23 cellular contexts compared by ENCODE assay signal in genomic region chr5:178353461-178353860, GRCh38.
A peak's percentile ranks its signal among the peaks of the same experiment; 100 is the strongest.
DNase-seq lines count a peak whose midpoint lies in the region; ATAC-seq, FAIRE-seq and TF ChIP-seq lines count a peak whose summit lies in the region.
"Had no signal": no experiment of that assay in that cellular context is flagged by ENCODE, and none has a peak within 500 bp of the region (broad histone marks: within the 10 kb centered on the region; RNA-seq: fewer than 3 reads in every experiment).

No MANE protein-coding gene starts in this region.

- peaks cover 10% of the 10 kb centered on the region for H3K23me2 ChIP-seq in H1 (ENCODE audit: low read depth, low read length)

- H4K5ac ChIP-seq in H1 (ENCODE audit: insufficient read length, low read depth, low read length) = no peak overlapping the region

- H3K27ac Mint-ChIP-seq in activated T-helper 17 cell treated with anti-CD3 and anti-CD28 coated beads, Interleukin-2, amount 50 U/mL, for 72 hours = no peak overlapping the region
- H3K27ac Mint-ChIP-seq: B cell; CD8-positive, alpha-beta T cell; HFFc6; IgD-negative memory B cell had no signal

- no peaks in the 10 kb centered on the region; the same call in 1 of the 2 replicates for H3K79me1 ChIP-seq in H1 (ENCODE audit: low read depth, low read length)

- H3K36me3 ChIP-seq in PC-3 (ENCODE audit: low read depth, low read length) (no peaks in the 10 kb centered on the region), H1 (ENCODE audit: control insufficient read depth in 2 of 4, insufficient read depth in 4 of 4, low read length in 3 of 4) (no peaks in the 10 kb centered on the region), osteoblast (ENCODE audit: insufficient read depth, low read length) (no peaks in the 10 kb centered on the region)
- H3K36me3 ChIP-seq: BLaER1 treated with 17β-estradiol and CSF1 and Interleukin-3, amounts not matched to agents 10 nM and 100 nM had no signal

- 82% methylated on average over 9 of the region's 9 CpGs; no CpG with 5 or more reads in 1 of the 2 experiments for WGBS in H1 (ENCODE audit: extremely low coverage in 1 of 2, insufficient coverage in 1 of 2, insufficient read length in 1 of 2, insufficient replicate concordance in 2 of 2, low coverage in 1 of 2, low lambda C conversion rate in 2 of 2, missing lambda C conversion rate in 1 of 2), 2 experiments

- no peak overlapping the region for H2BK5ac ChIP-seq in H1 (ENCODE audit: low read depth, low read length)

- H3K36me3 Mint-ChIP-seq in activated T-helper 17 cell treated with anti-CD3 and anti-CD28 coated beads, Interleukin-2, amount 50 U/mL, for 72 hours (ENCODE audit: low read depth) = no peaks in the 10 kb centered on the region
- H3K36me3 Mint-ChIP-seq: CD8-positive, alpha-beta T cell; IgD-negative memory B cell had no signal

- DNase-seq in AG08395 (ENCODE audit: low spot score) (peak; percentile 42), PC-3 (peak; percentile 44), H1 (ENCODE audit: low read depth in 1 of 2, low spot score in 2 of 2) (no peak), osteoblast (ENCODE audit: insufficient read length, low spot score, missing footprints) (peak; percentile 70), COR-L47 (lab: John Stamatoyannopoulos, UW) (no peak)
- DNase-seq: 8988T; CD8-positive, alpha-beta T cell; DMS 273 treated with DMSO at 0.1 percent for 48 hours; DMS53; DND-41; GM23248; HFFc6 had no signal

- H3K9ac ChIP-seq in PC-3 (ENCODE audit: low read length) = no peak overlapping the region
- no peak overlapping the region for H3K9ac ChIP-seq in H1 (replicated peaks in 1 of 4; ENCODE audit: extremely low read depth in 1 of 4, low read depth in 3 of 4, low read length in 3 of 4)
- H3K9ac ChIP-seq: BLaER1 treated with 17β-estradiol and CSF1 and Interleukin-3, amounts not matched to agents 10 nM and 100 nM; GM23248 had no signal

- H3K14ac ChIP-seq in H1 (ENCODE audit: insufficient read length) = no peak overlapping the region

- no peak for TF ChIP-seq EP300 in H1 (IDR thresholded peaks at IDR 0.05; ENCODE audit: borderline replicate concordance in 1 of 2, low read depth in 2 of 2, low read length in 2 of 2)

- no peak for TF ChIP-seq POLR2A in H1 (IDR thresholded peaks at IDR 0.05; ENCODE audit: control extremely low read depth in 1 of 2, low read depth in 2 of 2, low read length in 2 of 2)

- H2BK20ac ChIP-seq in H1 (ENCODE audit: low read length) = no peak overlapping the region

- no peak overlapping the region for H3K18ac ChIP-seq in H1 (ENCODE audit: extremely low read depth, low read length)

- H3K4me3 ChIP-seq in PC-3 (ENCODE audit: low read length) = no peak overlapping the region
- no peak overlapping the region for H3K4me3 ChIP-seq in H1 (ENCODE audit: extremely low read depth in 1 of 4, insufficient read depth in 2 of 4, low read depth in 3 of 4, low read length in 4 of 4)
- no peak overlapping the region for H3K4me3 ChIP-seq in osteoblast (ENCODE audit: insufficient read depth, low read length)
- H3K4me3 ChIP-seq: BLaER1 treated with 17β-estradiol and CSF1 and Interleukin-3, amounts not matched to agents 10 nM and 100 nM; GM23248 had no signal

- TF ChIP-seq CTCF in PC-3 (conservative IDR thresholded peaks at IDR 0.05; ENCODE audit: low read depth, low read length) (no peak), H1 (IDR thresholded peaks at IDR 0.05; ENCODE audit: control extremely low read depth in 1 of 3, insufficient read depth in 1 of 3, low read depth in 1 of 3, low read length in 3 of 3) (no peak), osteoblast (IDR thresholded peaks at IDR 0.05; ENCODE audit: extremely low read depth, low read depth, low read length) (no peak)

- no peaks in the 10 kb centered on the region for H3K4me1 Mint-ChIP-seq in activated T-helper 17 cell treated with anti-CD3 and anti-CD28 coated beads, Interleukin-2, amount 50 U/mL, for 72 hours

- ATAC-seq in PC-3 (no peak), HG03108 (IDR thresholded peaks at IDR 0.05; ENCODE audit: unreplicated experiment) (no peak)
- ATAC-seq in activated T-helper 17 cell treated with anti-CD3 and anti-CD28 coated beads, Interleukin-2, amount 50 U/mL, for 72 hours (replicated peaks) = no peak
- ATAC-seq: CD8-positive, alpha-beta T cell; HCT116; HepG2 had no signal

- no peak overlapping the region for H3K27ac ChIP-seq in PC-3 (ENCODE audit: low read length)
- H3K27ac ChIP-seq in H1 (ENCODE audit: low read depth, low read length) = no peak overlapping the region
- no peak overlapping the region for H3K27ac ChIP-seq in osteoblast (ENCODE audit: low read depth, low read length)
- H3K27ac ChIP-seq: BLaER1 treated with 17β-estradiol and CSF1 and Interleukin-3, amounts not matched to agents 10 nM and 100 nM; GM23248 had no signal

- H2AFZ ChIP-seq in PC-3 (ENCODE audit: low read length) = no peak overlapping the region
- no peak overlapping the region for H2AFZ ChIP-seq in H1 (ENCODE audit: low read length)
- H2AFZ ChIP-seq in osteoblast (ENCODE audit: low read length) = no peak overlapping the region
- H2AFZ ChIP-seq: GM23248 had no signal

- H2BK12ac ChIP-seq in H1 (ENCODE audit: low read depth, low read length) = no peak overlapping the region

- H4K91ac ChIP-seq in H1 (replicated peaks; ENCODE audit: insufficient read length, low read length) = no peak overlapping the region

- peaks cover 26% of the 10 kb centered on the region for H3K27me3 ChIP-seq in PC-3 (ENCODE audit: low read length)
- H3K27me3 ChIP-seq in H1 (replicated peaks in 1 of 4; ENCODE audit: control insufficient read depth in 3 of 4, extremely low read depth in 1 of 4, insufficient read depth in 3 of 4, low read length in 3 of 4) = no peaks in the 10 kb centered on the region
- no peaks in the 10 kb centered on the region for H3K27me3 ChIP-seq in osteoblast (ENCODE audit: insufficient read depth, low read length)

- H3K9me3 Mint-ChIP-seq in activated T-helper 17 cell treated with anti-CD3 and anti-CD28 coated beads, Interleukin-2, amount 50 U/mL, for 72 hours = no peaks in the 10 kb centered on the region
- H3K9me3 Mint-ChIP-seq: CD8-positive, alpha-beta T cell; IgD-negative memory B cell had no signal

- H3K9me2 ChIP-seq in PC-3 (replicated peaks; ENCODE audit: low read length) = no peaks in the 10 kb centered on the region

- no peak for TF ChIP-seq RAD21 in H1 (IDR thresholded peaks at IDR 0.05 in 1 of 2, conservative IDR thresholded peaks at IDR 0.05 in 1 of 2; ENCODE audit: low read depth in 2 of 2, low read length in 2 of 2)

- no TSS peak for BruUV-seq in PC-3 (replicated peaks; lab: Mats Ljungman, UMichigan)

- H4K8ac ChIP-seq in H1 (ENCODE audit: extremely low read depth, insufficient read depth, low read length) = no peak overlapping the region

- H3K23ac ChIP-seq in H1 (ENCODE audit: insufficient read length) = no peak overlapping the region

- H3K4ac ChIP-seq in H1 (replicated peaks; ENCODE audit: insufficient read length, low read depth, low read length) = no peak overlapping the region

- H3F3A ChIP-seq in PC-3 (ENCODE audit: low read length, unreplicated experiment) = peaks cover 6% of the 10 kb centered on the region

- H3K27me3 Mint-ChIP-seq in activated T-helper 17 cell treated with anti-CD3 and anti-CD28 coated beads, Interleukin-2, amount 50 U/mL, for 72 hours = peaks cover 15% of the 10 kb centered on the region

- intact Hi-C loops in PC-3 (cut with micrococcal nuclease) = no loop called here

- no peaks in the 10 kb centered on the region for H3K9me3 ChIP-seq in PC-3 (ENCODE audit: low read length)
- H3K9me3 ChIP-seq in H1 (ENCODE audit: insufficient read depth in 2 of 2, low read depth in 1 of 2, low read length in 1 of 2) = no peaks in the 10 kb centered on the region
- no peaks in the 10 kb centered on the region for H3K9me3 ChIP-seq in osteoblast (ENCODE audit: low read depth, low read length)

- no peak overlapping the region for H2BK15ac ChIP-seq in H1 (ENCODE audit: low read length)

- no peaks in the 10 kb centered on the region for H3K79me2 ChIP-seq in PC-3 (ENCODE audit: low read length)
- H3K79me2 ChIP-seq in H1 (ENCODE audit: control insufficient read depth in 1 of 2, insufficient read depth in 2 of 2, low read length in 2 of 2) = no peaks in the 10 kb centered on the region; a peak in 1 of 4 replicates
- no peaks in the 10 kb centered on the region for H3K79me2 ChIP-seq in osteoblast (ENCODE audit: insufficient read depth, low read length)

- H3K4me1 ChIP-seq in PC-3 (ENCODE audit: insufficient read depth, low read length) = no peaks in the 10 kb centered on the region; the same call in 1 of the 2 replicates
- peaks cover 7 to 22% (median 13%) of the 10 kb centered on the region in 4 experiments for H3K4me1 ChIP-seq in H1 (replicated peaks in 1 of 4; ENCODE audit: control insufficient read depth in 3 of 4, insufficient read depth in 4 of 4, low read length in 3 of 4)
- no peaks in the 10 kb centered on the region for H3K4me1 ChIP-seq in osteoblast (ENCODE audit: insufficient read depth, low read length)

- H4K20me1 ChIP-seq in PC-3 (ENCODE audit: low read length) (no peaks in the 10 kb centered on the region), H1 (replicated peaks in 1 of 2; ENCODE audit: control insufficient read depth in 1 of 2, insufficient read depth in 2 of 2, low read length in 2 of 2) (peaks cover 0 to 7% of the 10 kb centered on the region in 2 experiments), osteoblast (ENCODE audit: insufficient read depth, low read length) (no peaks in the 10 kb centered on the region)

- H3K56ac ChIP-seq in H1 (replicated peaks; ENCODE audit: insufficient read length, low read depth, low read length) = no peak overlapping the region

- no peak overlapping the region for H2AK5ac ChIP-seq in H1 (ENCODE audit: low read depth, low read length)

- no peak overlapping the region for H3K4me2 ChIP-seq in PC-3 (ENCODE audit: low read length)
- H3K4me2 ChIP-seq in H1 (ENCODE audit: insufficient read depth in 1 of 2, low read depth in 2 of 2, low read length in 2 of 2) = no peak overlapping the region
- H3K4me2 ChIP-seq in osteoblast (ENCODE audit: insufficient read depth, low read length) = no peak overlapping the region
- H3K4me2 ChIP-seq: BLaER1 treated with 17β-estradiol and CSF1 and Interleukin-3, amounts not matched to agents 10 nM and 100 nM had no signal

- CTCF ChIA-PET in PC-3 (lab: Charles Lee) = no interaction called here
- CTCF ChIA-PET in H1 (lab: Charles Lee; ENCODE audit: partially characterized antibody) = interaction anchor here (1.3 to 2.1 kb wide), 2 partner anchors 9 to 70 kb away, joined by 3 to 10 read pairs; no protein-coding TSS in a partner anchor

- H2BK120ac ChIP-seq in H1 (replicated peaks; ENCODE audit: low read depth, low read length) = no peak overlapping the region

- H3K4me3 Mint-ChIP-seq in activated T-helper 17 cell treated with anti-CD3 and anti-CD28 coated beads, Interleukin-2, amount 50 U/mL, for 72 hours = no peak overlapping the region
- H3K4me3 Mint-ChIP-seq: B cell; CD8-positive, alpha-beta T cell; HFFc6; IgD-negative memory B cell had no signal

- peak; percentile 7 for FAIRE-seq in H1 (lab: Jason Lieb, UNC)
- FAIRE-seq: G401.6, GM12891, GM19239, H54, HepG2 had no signal

- POLR2A ChIA-PET in PC-3 (lab: Charles Lee; ENCODE audit: unreplicated experiment) = no interaction called here
- POLR2A ChIA-PET in H1 (lab: Charles Lee; ENCODE audit: partially characterized antibody) = no interaction called here

TF ChIP-seq in H1, 55 proteins besides CTCF, POLR2A, EP300 and RAD21 (continues in another document):
- TF ChIP-seq CHD1 (IDR thresholded peaks at IDR 0.05; ENCODE audit: low read depth, low read length) (no peak), RFX5 (IDR thresholded peaks at IDR 0.05; ENCODE audit: borderline replicate concordance, low read depth, low read length) (no peak), CEBPB (IDR thresholded peaks at IDR 0.05; ENCODE audit: low read depth, low read length) (no peak)

Comparison
In these comparisons a context has a peak if more than half of its experiments do, and no peak if none do; other contexts are left out.
1. DNase-seq: peak in AG08395 (single experiment), PC-3 (single experiment) and osteoblast (single experiment); none in H1 (0 of 2) and COR-L47 (single experiment).